In genomic region chr7:151518781-151519044, GRCh38 we compare ENCODE assay signal across 1 cellular context.
TF ChIP-seq lines count a peak whose summit lies in the region.

No MANE protein-coding gene starts in this region.

TF ChIP-seq in WTC11, 78 proteins besides CTCF, POLR2A, EP300 and RAD21 (continued from another document):
- TF ChIP-seq ZNF281 (CRISPR knock-in tag; IDR thresholded peaks at IDR 0.05) (no peak), ARID4B (CRISPR knock-in tag; IDR thresholded peaks at IDR 0.05; ENCODE audit: borderline replicate concordance) (no peak), FOXK1 (CRISPR knock-in tag; IDR thresholded peaks at IDR 0.05) (no peak), TEAD1 (CRISPR knock-in tag; IDR thresholded peaks at IDR 0.05) (no peak), CREB1 (CRISPR knock-in tag; IDR thresholded peaks at IDR 0.05) (no peak)
- TF ChIP-seq, protein P1, sequence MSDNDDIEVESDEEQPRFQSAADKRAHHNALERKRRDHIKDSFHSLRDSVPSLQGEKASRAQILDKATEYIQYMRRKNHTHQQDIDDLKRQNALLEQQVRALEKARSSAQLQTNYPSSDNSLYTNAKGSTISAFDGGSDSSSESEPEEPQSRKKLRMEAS (CRISPR knock-in tag; IDR thresholded peaks at IDR 0.05) = no peak
TF ChIP-seq in WTC11: peak in this region for 0.
